In genomic region chr15:63402498-63403253, GRCh38 we compare ENCODE assay signal across 9 cellular contexts. TPM values are rescaled to one million over a fixed set of nuclear protein-coding genes. Genes with fewer than 3 reads are reported as not detected.
DNase-seq lines count a peak whose midpoint lies in the region; ATAC-seq, FAIRE-seq and TF ChIP-seq lines count a peak whose summit lies in the region.
"Had no signal": no experiment of that assay in that cellular context is flagged by ENCODE, and none has a peak within 500 bp of the region (broad histone marks: within the 10 kb centered on the region; RNA-seq: fewer than 3 reads in every experiment).

No MANE protein-coding gene starts in this region.

- peak; percentile 94 for TF ChIP-seq CTCF in A549 (IDR thresholded peaks at IDR 0.05)
- peak; percentile 55 for TF ChIP-seq CTCF in GM10266 (IDR thresholded peaks at IDR 0.05; ENCODE audit: control insufficient read depth, insufficient read depth, low read depth, missing control alignments)
- TF ChIP-seq CTCF in cardiac fibroblast (IDR thresholded peaks at IDR 0.05; ENCODE audit: low read depth, low read length) = peak; percentile 57

- 50% methylated on average over 7 of the region's 7 CpGs for WGBS in A549 (ENCODE audit: missing lambda C conversion rate)
- 37 to 43% methylated on average over 7 of the region's 7 CpGs for WGBS in aorta, 2 donors

- TF ChIP-seq RAD21 in A549 (conservative IDR thresholded peaks at IDR 0.05 in 1 of 2, IDR thresholded peaks at IDR 0.05 in 1 of 2) = peak; percentile 94 to 97

- intact Hi-C loops in aorta (cut with DNase I) = loop anchor here (2.0 to 5.0 kb wide), 2 partner anchors 40 to 114 kb away; no protein-coding TSS in a partner anchor

- H3K4me1 ChIP-seq in A549 (peaks cover 19% of the 10 kb centered on the region; the same call in 2 of the 3 replicates), aorta (ENCODE audit: control insufficient read depth in 1 of 2, insufficient read depth in 2 of 2, low read length in 2 of 2) (no peaks in the 10 kb centered on the region)

- H3K27ac ChIP-seq in A549 = peak overlapping the region; percentile 36 to 70; a peak in 5 of 6 replicates
- no peak overlapping the region for H3K27ac ChIP-seq in aorta (ENCODE audit: low read depth in 1 of 2, low read length in 2 of 2)

- CTCF ChIA-PET in A549 (lab: Yijun Ruan, JAX) = interaction anchor here (0.6 to 8.0 kb wide), 39 partner anchors 11 to 916 kb away, joined by 3 to 163 read pairs (median 4); partner anchors contain the start of gene CA12

- H3K36me3 ChIP-seq in aorta (ENCODE audit: control insufficient read depth in 1 of 2, insufficient read depth in 2 of 2, low read length in 1 of 2) = no peaks in the 10 kb centered on the region

- peak; percentile 13 for FAIRE-seq in A549 (lab: Jason Lieb, UNC)
- FAIRE-seq: colon had no signal

- no peak overlapping the region for H3K4me2 ChIP-seq in A549

- H3K9me3 ChIP-seq in A549 = no peaks in the 10 kb centered on the region
- no peaks in the 10 kb centered on the region for H3K9me3 ChIP-seq in aorta (ENCODE audit: control insufficient read depth, low read length)

- TF ChIP-seq EP300 in A549 (IDR thresholded peaks at IDR 0.05) = no peak

- POLR2A ChIA-PET in A549 (lab: Yijun Ruan, JAX) = interaction anchor here (0.6 kb wide), 1 partner anchor 31 kb away, joined by 3 read pairs; no protein-coding TSS in a partner anchor

- peak; percentile 79 to 88 for ATAC-seq in A549
- peak; percentile 83 for ATAC-seq in left lobe of liver
- peak; percentile 54 for ATAC-seq in aorta (ENCODE audit: low FRiP score)

- H3K27me3 ChIP-seq in aorta (ENCODE audit: control insufficient read depth in 1 of 2, insufficient read depth in 2 of 2, low read length in 1 of 2) = no peaks in the 10 kb centered on the region

- peak; percentile 55 to 57 for DNase-seq in A549 (ENCODE audit: low read depth in 1 of 2, low spot score in 1 of 2)
- DNase-seq in GM10266 (ENCODE audit: extremely low spot score) = peak; percentile 42
- DNase-seq in NCI-H524 treated with DMSO at 0.1 percent for 48 hours (lab: John Stamatoyannopoulos, UW) = peak; percentile 15
- peak; percentile 64 to 75 for DNase-seq in cardiac fibroblast (ENCODE audit: low read depth in 2 of 2)
- no peak for DNase-seq in left lobe of liver (ENCODE audit: low spot score)
- no peak for DNase-seq in aorta
- no peak for DNase-seq in stimulated activated CD4-positive, alpha-beta T cell treated with anti-CD3 and anti-CD28 coated beads, Interleukin-4, amount 100 ng/mL, for 1 hour
- DNase-seq in GF-D8 (lab: John Stamatoyannopoulos, UW) = no peak

- TF ChIP-seq POLR2A in A549 (IDR thresholded peaks at IDR 0.05; ENCODE audit: low read length) = no peak

- H3K4me3 ChIP-seq in A549 = no peak overlapping the region
- no peak overlapping the region for H3K4me3 ChIP-seq in cardiac fibroblast (replicated peaks in 1 of 2; ENCODE audit: low read depth in 2 of 2, low read length in 2 of 2)
- no peak overlapping the region for H3K4me3 ChIP-seq in aorta (ENCODE audit: low read length in 2 of 2)

TF ChIP-seq in A549, 52 proteins besides CTCF, POLR2A, EP300 and RAD21:
- no peak for TF ChIP-seq TP53 (CRISPR knock-in tag; IDR thresholded peaks at IDR 0.05)
- peak; percentile 98 for TF ChIP-seq SMC3 (IDR thresholded peaks at IDR 0.05)

RNA-seq across cellular contexts. Expression of gene CA12, which starts 21.0 kb away (rescaled TPM):
- polyA plus RNA-seq in A549 (2011; rRNA removed) = 323 and 389 TPM in 2 replicates
- 126 and 167 TPM in 2 replicates for polyA plus RNA-seq in A549 (2012; cell fraction: cytosol; rRNA removed)
- polyA plus RNA-seq in A549 (2012; cell fraction: nucleus; rRNA removed) = 155 and 181 TPM in 2 replicates
- polyA plus RNA-seq in A549 (2017; fragmentation: RNase III; extraction: RNeasy Plus Mini Kit Qiagen cat#74134 plus additional on column Dnase treatment) = 122 to 129 TPM (median 126 TPM) in 3 replicates
- polyA minus RNA-seq in A549 (2011; rRNA and poly(A)+ RNA removed) = 186 and 245 TPM in 2 replicates
- total RNA-seq in left lobe of liver = 0.28 TPM
- total RNA-seq in aorta = 10 to 100 TPM; 11.0 to 29.7 TPM
- 1 to 10 TPM; 2.7 to 4.5 TPM for polyA plus RNA-seq in aorta

Comparison
In these comparisons a context has a peak if more than half of its experiments do, and no peak if none do; other contexts are left out.
1. DNase-seq: peak in A549 (2 of 2), GM10266 (single experiment), NCI-H524 treated with DMSO at 0.1 percent for 48 hours (single experiment) and cardiac fibroblast (2 of 2); none in left lobe of liver (single experiment), aorta (0 of 2), stimulated activated CD4-positive, alpha-beta T cell treated with anti-CD3 and anti-CD28 coated beads, Interleukin-4, amount 100 ng/mL, for 1 hour (single experiment) and GF-D8 (single experiment).
2. H3K27ac ChIP-seq: peak in A549 (2 of 2); none in aorta (0 of 2).
3. Peak in every context shown above with its lines, with median percentiles within 50 percentile points of each other: ATAC-seq and CTCF ChIP-seq.